Comparison of ENCODE assay signal across 1 cellular context in the genomic region with DNA sequence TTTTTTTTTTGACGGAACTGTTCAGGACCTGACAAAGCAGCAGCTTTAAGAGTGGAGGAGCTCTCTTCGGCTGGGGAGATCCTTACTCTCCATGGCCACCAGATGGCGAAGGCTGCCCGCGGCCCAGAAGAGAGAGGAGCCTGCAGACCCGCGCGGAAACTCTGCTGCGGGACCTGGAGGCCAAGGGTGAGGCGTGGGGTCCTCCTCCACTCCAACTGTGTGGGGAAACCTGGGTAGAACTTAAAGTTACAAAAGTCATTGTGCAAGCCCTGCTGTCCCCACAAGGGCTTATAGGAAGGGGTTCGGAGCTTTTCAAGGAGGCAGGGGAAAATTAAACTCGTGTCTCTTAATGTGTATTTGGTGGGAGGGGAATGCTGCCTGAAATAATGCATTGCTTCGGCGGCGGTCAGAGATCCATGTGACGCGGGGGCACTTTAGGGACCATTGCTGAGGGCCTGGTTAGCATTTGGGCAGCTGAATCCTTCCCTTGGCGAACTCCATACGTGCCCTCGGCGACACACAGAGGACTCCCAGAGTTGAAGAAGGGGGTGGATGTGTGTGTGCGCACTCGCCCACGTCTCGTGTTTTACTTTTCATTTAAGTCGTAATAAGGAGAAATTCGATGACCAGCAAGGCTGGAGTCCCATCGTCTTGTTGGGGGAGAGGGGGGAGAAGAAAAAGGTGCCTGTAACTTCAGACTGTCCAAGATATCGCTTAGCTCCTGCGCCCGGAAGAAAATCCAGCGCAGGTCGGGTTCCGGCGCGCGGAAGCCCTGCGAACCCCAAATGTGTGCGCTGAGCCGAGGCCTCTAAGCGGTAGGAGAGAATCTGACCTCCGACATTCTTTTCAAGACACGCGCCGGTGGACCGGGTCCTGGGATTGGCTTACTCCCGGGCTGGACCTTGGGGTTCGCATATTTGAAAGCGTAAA.
TF ChIP-seq lines count a peak whose summit lies in the region.

No MANE protein-coding gene starts in this region.

TF ChIP-seq in GM12878, 131 proteins besides CTCF, POLR2A, EP300 and RAD21 (continued from another document and continues in another):
- TF ChIP-seq, protein P1, sequence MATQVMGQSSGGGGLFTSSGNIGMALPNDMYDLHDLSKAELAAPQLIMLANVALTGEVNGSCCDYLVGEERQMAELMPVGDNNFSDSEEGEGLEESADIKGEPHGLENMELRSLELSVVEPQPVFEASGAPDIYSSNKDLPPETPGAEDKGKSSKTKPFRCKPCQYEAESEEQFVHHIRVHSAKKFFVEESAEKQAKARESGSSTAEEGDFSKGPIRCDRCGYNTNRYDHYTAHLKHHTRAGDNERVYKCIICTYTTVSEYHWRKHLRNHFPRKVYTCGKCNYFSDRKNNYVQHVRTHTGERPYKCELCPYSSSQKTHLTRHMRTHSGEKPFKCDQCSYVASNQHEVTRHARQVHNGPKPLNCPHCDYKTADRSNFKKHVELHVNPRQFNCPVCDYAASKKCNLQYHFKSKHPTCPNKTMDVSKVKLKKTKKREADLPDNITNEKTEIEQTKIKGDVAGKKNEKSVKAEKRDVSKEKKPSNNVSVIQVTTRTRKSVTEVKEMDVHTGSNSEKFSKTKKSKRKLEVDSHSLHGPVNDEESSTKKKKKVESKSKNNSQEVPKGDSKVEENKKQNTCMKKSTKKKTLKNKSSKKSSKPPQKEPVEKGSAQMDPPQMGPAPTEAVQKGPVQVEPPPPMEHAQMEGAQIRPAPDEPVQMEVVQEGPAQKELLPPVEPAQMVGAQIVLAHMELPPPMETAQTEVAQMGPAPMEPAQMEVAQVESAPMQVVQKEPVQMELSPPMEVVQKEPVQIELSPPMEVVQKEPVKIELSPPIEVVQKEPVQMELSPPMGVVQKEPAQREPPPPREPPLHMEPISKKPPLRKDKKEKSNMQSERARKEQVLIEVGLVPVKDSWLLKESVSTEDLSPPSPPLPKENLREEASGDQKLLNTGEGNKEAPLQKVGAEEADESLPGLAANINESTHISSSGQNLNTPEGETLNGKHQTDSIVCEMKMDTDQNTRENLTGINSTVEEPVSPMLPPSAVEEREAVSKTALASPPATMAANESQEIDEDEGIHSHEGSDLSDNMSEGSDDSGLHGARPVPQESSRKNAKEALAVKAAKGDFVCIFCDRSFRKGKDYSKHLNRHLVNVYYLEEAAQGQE (IDR thresholded peaks at IDR 0.05; ENCODE audit: low read depth, low read length): no peak
- TF ChIP-seq CBX5 (IDR thresholded peaks at IDR 0.05; ENCODE audit: low read depth) (no peak), MXI1 (IDR thresholded peaks at IDR 0.05; ENCODE audit: low read depth, low read length) (peak; percentile 49; the same call in 1 of the 2 replicates), PAX8 (IDR thresholded peaks at IDR 0.05) (no peak), RFX5 (IDR thresholded peaks at IDR 0.05; ENCODE audit: low read depth, low read length) (no peak), JUND (IDR thresholded peaks at IDR 0.05; ENCODE audit: low read depth, low read length) (no peak), MYC (IDR thresholded peaks at IDR 0.05; ENCODE audit: insufficient read depth, insufficient read length, insufficient replicate concordance, low read length, severe bottlenecking) (no peak), STAT1 (conservative IDR thresholded peaks at IDR 0.05) (no peak), STAT3 (IDR thresholded peaks at IDR 0.05; ENCODE audit: low read depth, low read length) (no peak), MEF2B (IDR thresholded peaks at IDR 0.05; ENCODE audit: partially characterized antibody, poor library complexity, severe bottlenecking) (peak; percentile 32), SRF (IDR thresholded peaks at IDR 0.05; ENCODE audit: low read depth in 2 of 2, low read length in 2 of 2) (no peak), BRCA1 (IDR thresholded peaks at IDR 0.05; ENCODE audit: low read depth, low read length) (no peak), CBX3 (IDR thresholded peaks at IDR 0.05; ENCODE audit: borderline replicate concordance, low read depth) (no peak), ZNF274 (IDR thresholded peaks at IDR 0.05; ENCODE audit: insufficient read depth, insufficient read length) (no peak), SPI1 (IDR thresholded peaks at IDR 0.05; ENCODE audit: borderline replicate concordance, insufficient read depth, low read depth, low read length) (no peak), RCOR1 (conservative IDR thresholded peaks at IDR 0.05; ENCODE audit: low read depth, low read length) (no peak), KDM1A (IDR thresholded peaks at IDR 0.05; ENCODE audit: borderline replicate concordance) (no peak), EZH2 (IDR thresholded peaks at IDR 0.05; ENCODE audit: borderline replicate concordance, control insufficient read depth, low read depth, low read length) (0 out of 2 replicates have a peak, but pooled peaks have one; percentile 17), RAD51 (IDR thresholded peaks at IDR 0.05) (no peak), EED (IDR thresholded peaks at IDR 0.05; ENCODE audit: low read depth) (no peak), SMAD5 (IDR thresholded peaks at IDR 0.05; ENCODE audit: low read depth) (no peak), TAF1 (IDR thresholded peaks at IDR 0.05; ENCODE audit: borderline replicate concordance, low read depth, low read length) (no peak), RELA (IDR thresholded peaks at IDR 0.05; ENCODE audit: borderline replicate concordance, partially characterized antibody) (no peak)
- TF ChIP-seq, protein P2, sequence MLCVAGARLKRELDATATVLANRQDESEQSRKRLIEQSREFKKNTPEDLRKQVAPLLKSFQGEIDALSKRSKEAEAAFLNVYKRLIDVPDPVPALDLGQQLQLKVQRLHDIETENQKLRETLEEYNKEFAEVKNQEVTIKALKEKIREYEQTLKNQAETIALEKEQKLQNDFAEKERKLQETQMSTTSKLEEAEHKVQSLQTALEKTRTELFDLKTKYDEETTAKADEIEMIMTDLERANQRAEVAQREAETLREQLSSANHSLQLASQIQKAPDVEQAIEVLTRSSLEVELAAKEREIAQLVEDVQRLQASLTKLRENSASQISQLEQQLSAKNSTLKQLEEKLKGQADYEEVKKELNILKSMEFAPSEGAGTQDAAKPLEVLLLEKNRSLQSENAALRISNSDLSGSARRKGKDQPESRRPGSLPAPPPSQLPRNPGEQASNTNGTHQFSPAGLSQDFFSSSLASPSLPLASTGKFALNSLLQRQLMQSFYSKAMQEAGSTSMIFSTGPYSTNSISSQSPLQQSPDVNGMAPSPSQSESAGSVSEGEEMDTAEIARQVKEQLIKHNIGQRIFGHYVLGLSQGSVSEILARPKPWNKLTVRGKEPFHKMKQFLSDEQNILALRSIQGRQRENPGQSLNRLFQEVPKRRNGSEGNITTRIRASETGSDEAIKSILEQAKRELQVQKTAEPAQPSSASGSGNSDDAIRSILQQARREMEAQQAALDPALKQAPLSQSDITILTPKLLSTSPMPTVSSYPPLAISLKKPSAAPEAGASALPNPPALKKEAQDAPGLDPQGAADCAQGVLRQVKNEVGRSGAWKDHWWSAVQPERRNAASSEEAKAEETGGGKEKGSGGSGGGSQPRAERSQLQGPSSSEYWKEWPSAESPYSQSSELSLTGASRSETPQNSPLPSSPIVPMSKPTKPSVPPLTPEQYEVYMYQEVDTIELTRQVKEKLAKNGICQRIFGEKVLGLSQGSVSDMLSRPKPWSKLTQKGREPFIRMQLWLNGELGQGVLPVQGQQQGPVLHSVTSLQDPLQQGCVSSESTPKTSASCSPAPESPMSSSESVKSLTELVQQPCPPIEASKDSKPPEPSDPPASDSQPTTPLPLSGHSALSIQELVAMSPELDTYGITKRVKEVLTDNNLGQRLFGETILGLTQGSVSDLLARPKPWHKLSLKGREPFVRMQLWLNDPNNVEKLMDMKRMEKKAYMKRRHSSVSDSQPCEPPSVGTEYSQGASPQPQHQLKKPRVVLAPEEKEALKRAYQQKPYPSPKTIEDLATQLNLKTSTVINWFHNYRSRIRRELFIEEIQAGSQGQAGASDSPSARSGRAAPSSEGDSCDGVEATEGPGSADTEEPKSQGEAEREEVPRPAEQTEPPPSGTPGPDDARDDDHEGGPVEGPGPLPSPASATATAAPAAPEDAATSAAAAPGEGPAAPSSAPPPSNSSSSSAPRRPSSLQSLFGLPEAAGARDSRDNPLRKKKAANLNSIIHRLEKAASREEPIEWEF (IDR thresholded peaks at IDR 0.05; ENCODE audit: insufficient replicate concordance, low read depth, low read length): no peak
- TF ChIP-seq, protein P3, sequence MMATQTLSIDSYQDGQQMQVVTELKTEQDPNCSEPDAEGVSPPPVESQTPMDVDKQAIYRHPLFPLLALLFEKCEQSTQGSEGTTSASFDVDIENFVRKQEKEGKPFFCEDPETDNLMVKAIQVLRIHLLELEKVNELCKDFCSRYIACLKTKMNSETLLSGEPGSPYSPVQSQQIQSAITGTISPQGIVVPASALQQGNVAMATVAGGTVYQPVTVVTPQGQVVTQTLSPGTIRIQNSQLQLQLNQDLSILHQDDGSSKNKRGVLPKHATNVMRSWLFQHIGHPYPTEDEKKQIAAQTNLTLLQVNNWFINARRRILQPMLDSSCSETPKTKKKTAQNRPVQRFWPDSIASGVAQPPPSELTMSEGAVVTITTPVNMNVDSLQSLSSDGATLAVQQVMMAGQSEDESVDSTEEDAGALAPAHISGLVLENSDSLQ (IDR thresholded peaks at IDR 0.05): no peak
- TF ChIP-seq, protein P4, sequence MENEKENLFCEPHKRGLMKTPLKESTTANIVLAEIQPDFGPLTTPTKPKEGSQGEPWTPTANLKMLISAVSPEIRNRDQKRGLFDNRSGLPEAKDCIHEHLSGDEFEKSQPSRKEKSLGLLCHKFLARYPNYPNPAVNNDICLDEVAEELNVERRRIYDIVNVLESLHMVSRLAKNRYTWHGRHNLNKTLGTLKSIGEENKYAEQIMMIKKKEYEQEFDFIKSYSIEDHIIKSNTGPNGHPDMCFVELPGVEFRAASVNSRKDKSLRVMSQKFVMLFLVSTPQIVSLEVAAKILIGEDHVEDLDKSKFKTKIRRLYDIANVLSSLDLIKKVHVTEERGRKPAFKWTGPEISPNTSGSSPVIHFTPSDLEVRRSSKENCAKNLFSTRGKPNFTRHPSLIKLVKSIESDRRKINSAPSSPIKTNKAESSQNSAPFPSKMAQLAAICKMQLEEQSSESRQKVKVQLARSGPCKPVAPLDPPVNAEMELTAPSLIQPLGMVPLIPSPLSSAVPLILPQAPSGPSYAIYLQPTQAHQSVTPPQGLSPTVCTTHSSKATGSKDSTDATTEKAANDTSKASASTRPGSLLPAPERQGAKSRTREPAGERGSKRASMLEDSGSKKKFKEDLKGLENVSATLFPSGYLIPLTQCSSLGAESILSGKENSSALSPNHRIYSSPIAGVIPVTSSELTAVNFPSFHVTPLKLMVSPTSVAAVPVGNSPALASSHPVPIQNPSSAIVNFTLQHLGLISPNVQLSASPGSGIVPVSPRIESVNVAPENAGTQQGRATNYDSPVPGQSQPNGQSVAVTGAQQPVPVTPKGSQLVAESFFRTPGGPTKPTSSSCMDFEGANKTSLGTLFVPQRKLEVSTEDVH (IDR thresholded peaks at IDR 0.05; ENCODE audit: low read depth, partially characterized antibody): no peak
- TF ChIP-seq, protein P5, sequence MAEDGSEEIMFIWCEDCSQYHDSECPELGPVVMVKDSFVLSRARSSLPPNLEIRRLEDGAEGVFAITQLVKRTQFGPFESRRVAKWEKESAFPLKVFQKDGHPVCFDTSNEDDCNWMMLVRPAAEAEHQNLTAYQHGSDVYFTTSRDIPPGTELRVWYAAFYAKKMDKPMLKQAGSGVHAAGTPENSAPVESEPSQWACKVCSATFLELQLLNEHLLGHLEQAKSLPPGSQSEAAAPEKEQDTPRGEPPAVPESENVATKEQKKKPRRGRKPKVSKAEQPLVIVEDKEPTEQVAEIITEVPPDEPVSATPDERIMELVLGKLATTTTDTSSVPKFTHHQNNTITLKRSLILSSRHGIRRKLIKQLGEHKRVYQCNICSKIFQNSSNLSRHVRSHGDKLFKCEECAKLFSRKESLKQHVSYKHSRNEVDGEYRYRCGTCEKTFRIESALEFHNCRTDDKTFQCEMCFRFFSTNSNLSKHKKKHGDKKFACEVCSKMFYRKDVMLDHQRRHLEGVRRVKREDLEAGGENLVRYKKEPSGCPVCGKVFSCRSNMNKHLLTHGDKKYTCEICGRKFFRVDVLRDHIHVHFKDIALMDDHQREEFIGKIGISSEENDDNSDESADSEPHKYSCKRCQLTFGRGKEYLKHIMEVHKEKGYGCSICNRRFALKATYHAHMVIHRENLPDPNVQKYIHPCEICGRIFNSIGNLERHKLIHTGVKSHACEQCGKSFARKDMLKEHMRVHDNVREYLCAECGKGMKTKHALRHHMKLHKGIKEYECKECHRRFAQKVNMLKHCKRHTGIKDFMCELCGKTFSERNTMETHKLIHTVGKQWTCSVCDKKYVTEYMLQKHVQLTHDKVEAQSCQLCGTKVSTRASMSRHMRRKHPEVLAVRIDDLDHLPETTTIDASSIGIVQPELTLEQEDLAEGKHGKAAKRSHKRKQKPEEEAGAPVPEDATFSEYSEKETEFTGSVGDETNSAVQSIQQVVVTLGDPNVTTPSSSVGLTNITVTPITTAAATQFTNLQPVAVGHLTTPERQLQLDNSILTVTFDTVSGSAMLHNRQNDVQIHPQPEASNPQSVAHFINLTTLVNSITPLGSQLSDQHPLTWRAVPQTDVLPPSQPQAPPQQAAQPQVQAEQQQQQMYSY (CRISPR knock-in tag; IDR thresholded peaks at IDR 0.05): no peak
- TF ChIP-seq, protein P6, sequence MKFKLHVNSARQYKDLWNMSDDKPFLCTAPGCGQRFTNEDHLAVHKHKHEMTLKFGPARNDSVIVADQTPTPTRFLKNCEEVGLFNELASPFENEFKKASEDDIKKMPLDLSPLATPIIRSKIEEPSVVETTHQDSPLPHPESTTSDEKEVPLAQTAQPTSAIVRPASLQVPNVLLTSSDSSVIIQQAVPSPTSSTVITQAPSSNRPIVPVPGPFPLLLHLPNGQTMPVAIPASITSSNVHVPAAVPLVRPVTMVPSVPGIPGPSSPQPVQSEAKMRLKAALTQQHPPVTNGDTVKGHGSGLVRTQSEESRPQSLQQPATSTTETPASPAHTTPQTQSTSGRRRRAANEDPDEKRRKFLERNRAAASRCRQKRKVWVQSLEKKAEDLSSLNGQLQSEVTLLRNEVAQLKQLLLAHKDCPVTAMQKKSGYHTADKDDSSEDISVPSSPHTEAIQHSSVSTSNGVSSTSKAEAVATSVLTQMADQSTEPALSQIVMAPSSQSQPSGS (IDR thresholded peaks at IDR 0.05; ENCODE audit: low read length): no peak
- TF ChIP-seq, protein P7, sequence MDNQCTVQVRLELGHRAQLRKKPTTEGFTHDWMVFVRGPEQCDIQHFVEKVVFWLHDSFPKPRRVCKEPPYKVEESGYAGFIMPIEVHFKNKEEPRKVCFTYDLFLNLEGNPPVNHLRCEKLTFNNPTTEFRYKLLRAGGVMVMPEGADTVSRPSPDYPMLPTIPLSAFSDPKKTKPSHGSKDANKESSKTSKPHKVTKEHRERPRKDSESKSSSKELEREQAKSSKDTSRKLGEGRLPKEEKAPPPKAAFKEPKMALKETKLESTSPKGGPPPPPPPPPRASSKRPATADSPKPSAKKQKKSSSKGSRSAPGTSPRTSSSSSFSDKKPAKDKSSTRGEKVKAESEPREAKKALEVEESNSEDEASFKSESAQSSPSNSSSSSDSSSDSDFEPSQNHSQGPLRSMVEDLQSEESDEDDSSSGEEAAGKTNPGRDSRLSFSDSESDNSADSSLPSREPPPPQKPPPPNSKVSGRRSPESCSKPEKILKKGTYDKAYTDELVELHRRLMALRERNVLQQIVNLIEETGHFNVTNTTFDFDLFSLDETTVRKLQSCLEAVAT (IDR thresholded peaks at IDR 0.05): no peak
- TF ChIP-seq, protein P8, sequence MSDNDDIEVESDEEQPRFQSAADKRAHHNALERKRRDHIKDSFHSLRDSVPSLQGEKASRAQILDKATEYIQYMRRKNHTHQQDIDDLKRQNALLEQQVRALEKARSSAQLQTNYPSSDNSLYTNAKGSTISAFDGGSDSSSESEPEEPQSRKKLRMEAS (IDR thresholded peaks at IDR 0.05; ENCODE audit: low read depth, low read length): peak; percentile 25; the same call in 1 of the 2 replicates
